1 cellular context compared by ENCODE assay signal in genomic region chr3:52339612-52340011, GRCh38.
TF ChIP-seq lines count a peak whose summit lies in the region.

No MANE protein-coding gene starts in this region.

TF ChIP-seq in HEK293, 187 proteins besides CTCF, POLR2A, EP300 and RAD21 (continued from another document):
- TF ChIP-seq ZNF843 (tag by site-specific recombination; IDR thresholded peaks at IDR 0.05) (no peak), ZFP69B (tag by site-specific recombination; IDR thresholded peaks at IDR 0.05) (0 out of 2 replicates have a peak, but pooled peaks have one; percentile 25), ZNF366 (tag by site-specific recombination; conservative IDR thresholded peaks at IDR 0.05) (no peak), ZSCAN23 (tag by site-specific recombination; IDR thresholded peaks at IDR 0.05) (no peak), ZNF473 (tag by site-specific recombination; IDR thresholded peaks at IDR 0.05) (no peak), ZNF311 (tag by site-specific recombination; IDR thresholded peaks at IDR 0.05; ENCODE audit: borderline replicate concordance) (no peak), ZNF513 (tag by site-specific recombination; IDR thresholded peaks at IDR 0.05) (no peak), ZNF221 (tag by site-specific recombination; IDR thresholded peaks at IDR 0.05; ENCODE audit: borderline replicate concordance) (no peak), HOXC10 (CRISPR knock-in tag; IDR thresholded peaks at IDR 0.05) (no peak), ZBTB26 (tag by site-specific recombination; optimal IDR thresholded peaks at IDR 0.05) (no peak), ZBTB1 (tag by site-specific recombination; IDR thresholded peaks at IDR 0.05) (no peak), ZNF677 (tag by site-specific recombination; IDR thresholded peaks at IDR 0.05) (no peak), PBX3 (CRISPR knock-in tag; IDR thresholded peaks at IDR 0.05) (no peak), ZNF416 (tag by site-specific recombination; IDR thresholded peaks at IDR 0.05) (no peak), ZNF24 (tag by site-specific recombination; IDR thresholded peaks at IDR 0.05) (no peak), TCF7L2 (IDR thresholded peaks at IDR 0.05; ENCODE audit: borderline replicate concordance, low read depth, low read length) (no peak), ZNF426 (tag by site-specific recombination; IDR thresholded peaks at IDR 0.05) (no peak), ZNF335 (tag by site-specific recombination; conservative IDR thresholded peaks at IDR 0.05) (peak; percentile 24; the same call in 1 of the 2 replicates), SP3 (tag by site-specific recombination; IDR thresholded peaks at IDR 0.05) (no peak), ZNF585B (tag by site-specific recombination; IDR thresholded peaks at IDR 0.05) (no peak), ZNF112 (tag by site-specific recombination; IDR thresholded peaks at IDR 0.05) (no peak), AEBP2 (tag by site-specific recombination; IDR thresholded peaks at IDR 0.05; ENCODE audit: borderline replicate concordance) (no peak), ZNF324 (tag by site-specific recombination; IDR thresholded peaks at IDR 0.05) (no peak), ZSCAN4 (tag by site-specific recombination; IDR thresholded peaks at IDR 0.05) (peak; percentile 99), ZNF140 (tag by site-specific recombination; IDR thresholded peaks at IDR 0.05) (no peak), GLI2 (tag by site-specific recombination; IDR thresholded peaks at IDR 0.05; ENCODE audit: borderline replicate concordance, low read depth) (no peak), ZNF350 (tag by site-specific recombination; IDR thresholded peaks at IDR 0.05) (no peak), ZNF544 (tag by site-specific recombination; IDR thresholded peaks at IDR 0.05) (no peak), ZNF155 (tag by site-specific recombination; IDR thresholded peaks at IDR 0.05) (no peak), ZNF747 (tag by site-specific recombination; IDR thresholded peaks at IDR 0.05) (no peak), ZNF639 (tag by site-specific recombination; IDR thresholded peaks at IDR 0.05) (no peak), ZNF792 (tag by site-specific recombination; IDR thresholded peaks at IDR 0.05) (no peak), ZBTB17 (tag by site-specific recombination; IDR thresholded peaks at IDR 0.05) (0 out of 2 replicates have a peak, but pooled peaks have one; percentile 42), WT1 (tag by site-specific recombination; IDR thresholded peaks at IDR 0.05) (no peak), ZNF791 (tag by site-specific recombination; IDR thresholded peaks at IDR 0.05) (0 out of 2 replicates have a peak, but pooled peaks have one; percentile 16), KLF1 (tag by site-specific recombination; IDR thresholded peaks at IDR 0.05) (no peak), ZNF16 (tag by site-specific recombination; IDR thresholded peaks at IDR 0.05; ENCODE audit: low read depth) (no peak)
- TF ChIP-seq, protein P1, sequence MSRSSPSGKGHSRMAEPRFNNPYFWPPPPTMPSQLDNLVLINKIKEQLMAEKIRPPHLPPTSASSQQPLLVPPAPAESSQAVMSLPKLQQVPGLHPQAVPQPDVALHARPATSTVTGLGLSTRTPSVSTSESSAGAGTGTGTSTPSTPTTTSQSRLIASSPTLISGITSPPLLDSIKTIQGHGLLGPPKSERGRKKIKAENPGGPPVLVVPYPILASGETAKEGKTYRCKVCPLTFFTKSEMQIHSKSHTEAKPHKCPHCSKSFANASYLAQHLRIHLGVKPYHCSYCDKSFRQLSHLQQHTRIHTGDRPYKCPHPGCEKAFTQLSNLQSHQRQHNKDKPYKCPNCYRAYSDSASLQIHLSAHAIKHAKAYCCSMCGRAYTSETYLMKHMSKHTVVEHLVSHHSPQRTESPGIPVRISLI (tag by site-specific recombination; IDR thresholded peaks at IDR 0.05) = 0 out of 2 replicates have a peak, but pooled peaks have one; percentile 33
- TF ChIP-seq, protein P2, sequence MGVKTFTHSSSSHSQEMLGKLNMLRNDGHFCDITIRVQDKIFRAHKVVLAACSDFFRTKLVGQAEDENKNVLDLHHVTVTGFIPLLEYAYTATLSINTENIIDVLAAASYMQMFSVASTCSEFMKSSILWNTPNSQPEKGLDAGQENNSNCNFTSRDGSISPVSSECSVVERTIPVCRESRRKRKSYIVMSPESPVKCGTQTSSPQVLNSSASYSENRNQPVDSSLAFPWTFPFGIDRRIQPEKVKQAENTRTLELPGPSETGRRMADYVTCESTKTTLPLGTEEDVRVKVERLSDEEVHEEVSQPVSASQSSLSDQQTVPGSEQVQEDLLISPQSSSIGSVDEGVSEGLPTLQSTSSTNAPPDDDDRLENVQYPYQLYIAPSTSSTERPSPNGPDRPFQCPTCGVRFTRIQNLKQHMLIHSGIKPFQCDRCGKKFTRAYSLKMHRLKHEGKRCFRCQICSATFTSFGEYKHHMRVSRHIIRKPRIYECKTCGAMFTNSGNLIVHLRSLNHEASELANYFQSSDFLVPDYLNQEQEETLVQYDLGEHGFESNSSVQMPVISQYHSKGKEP (tag by site-specific recombination; IDR thresholded peaks at IDR 0.05) = no peak
TF ChIP-seq in HEK293: peak in this region for 18.
